ENCODE assay signal across 1 cellular context in the genomic region with DNA sequence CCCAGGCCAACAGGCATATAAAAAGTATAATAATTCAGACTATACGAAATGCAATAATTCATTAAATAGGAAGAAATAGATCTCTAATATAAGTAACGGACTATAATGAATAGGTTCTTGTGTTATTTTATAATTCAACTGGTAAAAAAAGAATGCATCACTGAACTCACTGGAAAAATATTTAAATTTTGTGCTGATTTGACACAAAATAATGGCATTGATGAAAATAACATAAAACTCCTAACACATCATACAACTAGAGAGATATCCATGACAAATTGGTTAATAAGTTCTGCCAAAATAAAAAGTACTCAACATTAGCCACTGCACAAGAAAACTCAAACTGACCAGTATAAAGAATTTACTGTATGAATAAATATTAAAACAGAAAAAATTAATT.
A peak's percentile ranks its signal among the peaks of the same experiment; 100 is the strongest.
TF ChIP-seq lines count a peak whose summit lies in the region.

No MANE protein-coding gene starts in this region.

TF ChIP-seq in K562, 482 proteins besides CTCF, POLR2A, EP300 and RAD21 (continued from another document):
- TF ChIP-seq, protein P1, sequence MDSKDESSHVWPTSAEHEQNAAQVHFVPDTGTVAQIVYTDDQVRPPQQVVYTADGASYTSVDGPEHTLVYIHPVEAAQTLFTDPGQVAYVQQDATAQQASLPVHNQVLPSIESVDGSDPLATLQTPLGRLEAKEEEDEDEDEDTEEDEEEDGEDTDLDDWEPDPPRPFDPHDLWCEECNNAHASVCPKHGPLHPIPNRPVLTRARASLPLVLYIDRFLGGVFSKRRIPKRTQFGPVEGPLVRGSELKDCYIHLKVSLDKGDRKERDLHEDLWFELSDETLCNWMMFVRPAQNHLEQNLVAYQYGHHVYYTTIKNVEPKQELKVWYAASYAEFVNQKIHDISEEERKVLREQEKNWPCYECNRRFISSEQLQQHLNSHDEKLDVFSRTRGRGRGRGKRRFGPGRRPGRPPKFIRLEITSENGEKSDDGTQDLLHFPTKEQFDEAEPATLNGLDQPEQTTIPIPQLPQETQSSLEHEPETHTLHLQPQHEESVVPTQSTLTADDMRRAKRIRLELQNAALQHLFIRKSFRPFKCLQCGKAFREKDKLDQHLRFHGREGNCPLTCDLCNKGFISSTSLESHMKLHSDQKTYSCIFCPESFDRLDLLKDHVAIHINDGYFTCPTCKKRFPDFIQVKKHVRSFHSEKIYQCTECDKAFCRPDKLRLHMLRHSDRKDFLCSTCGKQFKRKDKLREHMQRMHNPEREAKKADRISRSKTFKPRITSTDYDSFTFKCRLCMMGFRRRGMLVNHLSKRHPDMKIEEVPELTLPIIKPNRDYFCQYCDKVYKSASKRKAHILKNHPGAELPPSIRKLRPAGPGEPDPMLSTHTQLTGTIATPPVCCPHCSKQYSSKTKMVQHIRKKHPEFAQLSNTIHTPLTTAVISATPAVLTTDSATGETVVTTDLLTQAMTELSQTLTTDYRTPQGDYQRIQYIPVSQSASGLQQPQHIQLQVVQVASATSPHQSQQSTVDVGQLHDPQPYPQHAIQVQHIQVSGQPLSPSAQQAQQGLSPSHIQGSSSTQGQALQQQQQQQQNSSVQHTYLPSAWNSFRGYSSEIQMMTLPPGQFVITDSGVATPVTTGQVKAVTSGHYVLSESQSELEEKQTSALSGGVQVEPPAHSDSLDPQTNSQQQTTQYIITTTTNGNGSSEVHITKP (IDR thresholded peaks at IDR 0.05; ENCODE audit: partially characterized antibody): no peak
- TF ChIP-seq MAFG (tag; conservative IDR thresholded peaks at IDR 0.05): peak; percentile 77
- TF ChIP-seq, protein P2, sequence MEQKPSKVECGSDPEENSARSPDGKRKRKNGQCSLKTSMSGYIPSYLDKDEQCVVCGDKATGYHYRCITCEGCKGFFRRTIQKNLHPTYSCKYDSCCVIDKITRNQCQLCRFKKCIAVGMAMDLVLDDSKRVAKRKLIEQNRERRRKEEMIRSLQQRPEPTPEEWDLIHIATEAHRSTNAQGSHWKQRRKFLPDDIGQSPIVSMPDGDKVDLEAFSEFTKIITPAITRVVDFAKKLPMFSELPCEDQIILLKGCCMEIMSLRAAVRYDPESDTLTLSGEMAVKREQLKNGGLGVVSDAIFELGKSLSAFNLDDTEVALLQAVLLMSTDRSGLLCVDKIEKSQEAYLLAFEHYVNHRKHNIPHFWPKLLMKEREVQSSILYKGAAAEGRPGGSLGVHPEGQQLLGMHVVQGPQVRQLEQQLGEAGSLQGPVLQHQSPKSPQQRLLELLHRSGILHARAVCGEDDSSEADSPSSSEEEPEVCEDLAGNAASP (IDR thresholded peaks at IDR 0.05): no peak
